Comparison of ENCODE assay signal across 10 cellular contexts in genomic region chr3:27325419-27325818, GRCh38. TPM values are rescaled to one million over a fixed set of nuclear protein-coding genes. Genes with fewer than 3 reads are reported as not detected.
A peak's percentile ranks its signal among the peaks of the same experiment; 100 is the strongest.
DNase-seq lines count a peak whose midpoint lies in the region; ATAC-seq and TF ChIP-seq lines count a peak whose summit lies in the region.
"Had no signal": no experiment of that assay in that cellular context is flagged by ENCODE, and none has a peak within 500 bp of the region (broad histone marks: within the 10 kb centered on the region; RNA-seq: fewer than 3 reads in every experiment).

No MANE protein-coding gene starts in this region.

- H3K4me3 Mint-ChIP-seq in Calu3 (ENCODE audit: low read depth, unreplicated experiment), result no peak overlapping the region

- H3K9ac ChIP-seq in duodenal mucosa (ENCODE audit: low read depth in 1 of 2, low read length in 2 of 2) (no peak overlapping the region), skeletal muscle satellite cell (ENCODE audit: low read depth, low read length) (peak overlapping the region; percentile 36)

- no TSS peak for BruUV-seq in Calu3 (replicated peaks; lab: Mats Ljungman, UMichigan)

- H3K36me3 Mint-ChIP-seq in Calu3 (ENCODE audit: insufficient read depth, unreplicated experiment), result no peaks in the 10 kb centered on the region

- TF ChIP-seq CTCF in GM13977 (IDR thresholded peaks at IDR 0.05; ENCODE audit: extremely low read depth, insufficient read depth, missing control alignments) (peak; percentile 4), Calu3 (IDR thresholded peaks at IDR 0.05; ENCODE audit: unreplicated experiment) (no peak)

- H3K9me3 Mint-ChIP-seq in Calu3 (ENCODE audit: low read depth, unreplicated experiment), result peaks cover 6% of the 10 kb centered on the region

- no peak overlapping the region for H3K4me3 ChIP-seq in duodenal mucosa (ENCODE audit: low read depth in 1 of 2, low read length in 2 of 2)
- H3K4me3 ChIP-seq in skeletal muscle satellite cell (ENCODE audit: low read length), result peak overlapping the region; percentile 18

- H3K4me1 Mint-ChIP-seq in Calu3 (ENCODE audit: low read depth, unreplicated experiment), result peaks cover 8% of the 10 kb centered on the region

- intact Hi-C loops in Calu3 (cut with micrococcal nuclease; ENCODE audit: unreplicated experiment), result no loop called here

- no peak for DNase-seq in GM13977 (ENCODE audit: low spot score)
- DNase-seq in Calu3, result no peak
- DNase-seq in AG20443 (ENCODE audit: low spot score), result no peak
- DNase-seq: DMS79; GOT3; stimulated activated CD4-positive, alpha-beta T cell treated with anti-CD3 and anti-CD28 coated beads, Interleukin-12 subunit alpha, Interleukin-12 subunit beta, amount 100 ng/mL, for 4 hours had no signal

- H3K27me3 Mint-ChIP-seq in Calu3 (ENCODE audit: unreplicated experiment), result no peaks in the 10 kb centered on the region

- peak overlapping the region; percentile 4 for H3K27ac ChIP-seq in duodenal mucosa (ENCODE audit: low read depth, low read length)

- no peak overlapping the region for H3K27ac Mint-ChIP-seq in Calu3 (ENCODE audit: unreplicated experiment)

- H3K9me3 ChIP-seq in duodenal mucosa (ENCODE audit: control insufficient read depth in 1 of 2, low read length in 2 of 2), result no peaks in the 10 kb centered on the region
- H3K9me3 ChIP-seq in skeletal muscle satellite cell (replicated peaks; ENCODE audit: low read length), result no peaks in the 10 kb centered on the region

- H3K36me3 ChIP-seq in duodenal mucosa (ENCODE audit: control insufficient read depth in 1 of 2, insufficient read depth in 2 of 2, low read length in 2 of 2) (peaks cover 0 to 5% of the 10 kb centered on the region in 2 donors), skeletal muscle satellite cell (ENCODE audit: insufficient read depth, low read length) (peaks cover 3% of the 10 kb centered on the region)

- H3K4me2 ChIP-seq in skeletal muscle satellite cell (ENCODE audit: low read length), result no peak overlapping the region

- CTCF ChIA-PET in Calu3 (lab: Charles Lee), result no interaction called here

- H3K27me3 ChIP-seq in duodenal mucosa (ENCODE audit: control insufficient read depth in 1 of 2, insufficient read depth in 2 of 2, low read length in 2 of 2) (no peaks in the 10 kb centered on the region), skeletal muscle satellite cell (ENCODE audit: control insufficient read depth, insufficient read depth, low read length) (no peaks in the 10 kb centered on the region)

- in situ Hi-C loops in GM13977 (cut with MboI; ENCODE audit: low pct_unique_long_range_greater_than_20kb, low sequenced_read_pairs, unreplicated experiment), result no loop called here

- ATAC-seq in HG03432 (IDR thresholded peaks at IDR 0.05; ENCODE audit: unreplicated experiment) (peak; percentile 47), GM21786 (IDR thresholded peaks at IDR 0.05; ENCODE audit: unreplicated experiment) (no peak)

- no peaks in the 10 kb centered on the region for H3K4me1 ChIP-seq in duodenal mucosa (ENCODE audit: control insufficient read depth in 1 of 2, insufficient read depth in 2 of 2, low read length in 2 of 2)
- peaks cover 29% of the 10 kb centered on the region for H3K4me1 ChIP-seq in skeletal muscle satellite cell (ENCODE audit: control insufficient read depth, insufficient read depth, low read length)

RNA-seq across cellular contexts. Expression of gene NEK10, which starts 43.8 kb away (rescaled TPM):
- total RNA-seq in skeletal muscle satellite cell (2012; rRNA removed), result 18.8 and 20.3 TPM in 2 replicates
- 1.7 and 2.3 TPM in 2 replicates for total RNA-seq in Calu3 (2022)
